In genomic region chr1:156927215-156928042, GRCh38 we compare ENCODE assay signal across 9 cellular contexts. TPM values are rescaled to one million over a fixed set of nuclear protein-coding genes. Genes with fewer than 3 reads are reported as not detected.
DNase-seq lines count a peak whose midpoint lies in the region; ATAC-seq and TF ChIP-seq lines count a peak whose summit lies in the region.
"Had no signal": no experiment of that assay in that cellular context is flagged by ENCODE, and none has a peak within 500 bp of the region (broad histone marks: within the 10 kb centered on the region; RNA-seq: fewer than 3 reads in every experiment).

No MANE protein-coding gene starts in this region.

- WGBS in thymus = 6% methylated on average over 64 of the region's 64 CpGs

- DNase-seq in COLO829 (ENCODE audit: low spot score) = peak; percentile 64
- peak in 65 of 76 experiments; percentile 13 to 81 (median 61) for DNase-seq in HUDEP-2 (lab: John Stamatoyannopoulos, UW; ENCODE audit: unreplicated experiment in 76 of 76)
- DNase-seq in PC-3 = peak; percentile 91
- peak; percentile 85 for DNase-seq in activated T-cell treated with anti-CD3 and anti-CD28 coated beads, Interleukin-2, amount 50 U/mL, for 48 hours
- peak; percentile 74 for DNase-seq in fibroblast of pulmonary artery (ENCODE audit: low read depth)
- DNase-seq in osteocyte (ENCODE audit: extremely low spot score, unreplicated experiment) = peak; percentile 90
- DNase-seq in middle frontal gyrus (ENCODE audit: extremely low spot score, low spot score) = no peak

- TF ChIP-seq CTCF in PC-3 (conservative IDR thresholded peaks at IDR 0.05; ENCODE audit: low read depth, low read length) (peak; percentile 93), fibroblast of pulmonary artery (IDR thresholded peaks at IDR 0.05; ENCODE audit: low read length, missing control alignments) (peak; percentile 62), osteocyte (IDR thresholded peaks at IDR 0.05) (peak; percentile 83)

- H3K9me3 ChIP-seq in PC-3 (ENCODE audit: low read length) (no peaks in the 10 kb centered on the region), thymus (ENCODE audit: control insufficient read depth) (no peaks in the 10 kb centered on the region)

- no peaks in the 10 kb centered on the region for H3K36me3 ChIP-seq in PC-3 (ENCODE audit: low read depth, low read length)
- no peaks in the 10 kb centered on the region for H3K36me3 ChIP-seq in thymus (ENCODE audit: control insufficient read depth, insufficient read depth)

- H4K20me1 ChIP-seq in PC-3 (ENCODE audit: low read length) = no peaks in the 10 kb centered on the region

- intact Hi-C loops in PC-3 (cut with micrococcal nuclease) = loop anchor here (1.0 to 2.0 kb wide), 2 partner anchors 35 to 89 kb away; no protein-coding TSS in a partner anchor

- H3K4me3 ChIP-seq in PC-3 (ENCODE audit: low read length) (peak overlapping the region; percentile 72), fibroblast of pulmonary artery (replicated peaks; ENCODE audit: low read depth, low read length) (peak overlapping the region; percentile 42), thymus (ENCODE audit: low read length) (peak overlapping the region; percentile 0)

- CTCF ChIA-PET in PC-3 (lab: Charles Lee) = interaction anchor here (0.6 to 2.1 kb wide), 12 partner anchors 10 to 249 kb away, joined by 3 to 43 read pairs (median 4); partner anchors contain the start of genes INSRR and PRCC

- H3K27ac ChIP-seq in PC-3 (ENCODE audit: low read length) = no peak overlapping the region
- H3K27ac ChIP-seq in thymus (ENCODE audit: low read depth) = no peak overlapping the region

- H3K9ac ChIP-seq in PC-3 (ENCODE audit: low read length) = peak overlapping the region; percentile 16; the same call in 1 of the 2 replicates

- BruUV-seq in PC-3 (replicated peaks; lab: Mats Ljungman, UMichigan) = no TSS peak

- POLR2A ChIA-PET in PC-3 (lab: Charles Lee; ENCODE audit: unreplicated experiment) = no interaction called here

- H3K36me3 Mint-ChIP-seq in osteocyte (ENCODE audit: unreplicated experiment) = no peaks in the 10 kb centered on the region

- H3K27ac Mint-ChIP-seq in osteocyte (ENCODE audit: unreplicated experiment) = no peak overlapping the region

- H3K27me3 ChIP-seq in PC-3 (ENCODE audit: low read length) (no peaks in the 10 kb centered on the region), thymus (ENCODE audit: control insufficient read depth, insufficient read depth) (peaks cover 48% of the 10 kb centered on the region)

- H3K4me1 ChIP-seq in PC-3 (ENCODE audit: insufficient read depth, low read length) (peaks cover 25% of the 10 kb centered on the region), thymus (ENCODE audit: control insufficient read depth, insufficient read depth, low read length) (no peaks in the 10 kb centered on the region)

- ATAC-seq in PC-3 = peak; percentile 84

- peaks cover 6% of the 10 kb centered on the region for H3F3A ChIP-seq in PC-3 (ENCODE audit: low read length, unreplicated experiment)

- peaks cover 34% of the 10 kb centered on the region for H3K4me1 Mint-ChIP-seq in osteocyte (ENCODE audit: unreplicated experiment)

- H3K79me2 ChIP-seq in PC-3 (ENCODE audit: low read length) = no peaks in the 10 kb centered on the region

- no peaks in the 10 kb centered on the region for H3K9me3 Mint-ChIP-seq in osteocyte (ENCODE audit: unreplicated experiment)

- peak overlapping the region; percentile 87 for H3K4me2 ChIP-seq in PC-3 (ENCODE audit: low read length)

- peaks cover 57% of the 10 kb centered on the region for H3K27me3 Mint-ChIP-seq in osteocyte (ENCODE audit: unreplicated experiment)

- no peaks in the 10 kb centered on the region for H3K9me2 ChIP-seq in PC-3 (replicated peaks; ENCODE audit: low read length)

- peak overlapping the region; percentile 46 for H3K4me3 Mint-ChIP-seq in osteocyte (ENCODE audit: unreplicated experiment)

- peak overlapping the region; percentile 86 for H2AFZ ChIP-seq in PC-3 (ENCODE audit: low read length)

RNA-seq across cellular contexts. Expression of gene LRRC71, which starts 7.0 kb away (rescaled TPM):
- 0.11 TPM in 1 of 2 replicates, not detected in the other for total RNA-seq in PC-3 (2014; rRNA removed)
- total RNA-seq in osteocyte = 0.18 and 0.35 TPM in 2 replicates
- polyA plus RNA-seq in thymus = 0.11 TPM
- total RNA-seq: T-helper 1 cell treated with Interleukin-12 subunit alpha and Interleukin-12 subunit beta and Interleukin-4 antibody, amounts not matched to agents 30 ng/mL and 1 ng/mL, for 36 hours had no signal

RNA-seq across cellular contexts. Expression of gene PEAR1, which starts 33.9 kb away (rescaled TPM):
- total RNA-seq in PC-3 (2014; rRNA removed) (10.3 and 11.9 TPM in 2 replicates), osteocyte (27.4 and 28.2 TPM in 2 replicates)
- 2.5 TPM for polyA plus RNA-seq in thymus

Comparison
In these comparisons a context has a peak if more than half of its experiments do, and no peak if none do; other contexts are left out.
1. H3K4me3 ChIP-seq: peak in every context shown above with its lines; median percentile 72 in PC-3; 42 in fibroblast of pulmonary artery; 0 in thymus.